Comparison of ENCODE assay signal across 8 cellular contexts in the genomic region with DNA sequence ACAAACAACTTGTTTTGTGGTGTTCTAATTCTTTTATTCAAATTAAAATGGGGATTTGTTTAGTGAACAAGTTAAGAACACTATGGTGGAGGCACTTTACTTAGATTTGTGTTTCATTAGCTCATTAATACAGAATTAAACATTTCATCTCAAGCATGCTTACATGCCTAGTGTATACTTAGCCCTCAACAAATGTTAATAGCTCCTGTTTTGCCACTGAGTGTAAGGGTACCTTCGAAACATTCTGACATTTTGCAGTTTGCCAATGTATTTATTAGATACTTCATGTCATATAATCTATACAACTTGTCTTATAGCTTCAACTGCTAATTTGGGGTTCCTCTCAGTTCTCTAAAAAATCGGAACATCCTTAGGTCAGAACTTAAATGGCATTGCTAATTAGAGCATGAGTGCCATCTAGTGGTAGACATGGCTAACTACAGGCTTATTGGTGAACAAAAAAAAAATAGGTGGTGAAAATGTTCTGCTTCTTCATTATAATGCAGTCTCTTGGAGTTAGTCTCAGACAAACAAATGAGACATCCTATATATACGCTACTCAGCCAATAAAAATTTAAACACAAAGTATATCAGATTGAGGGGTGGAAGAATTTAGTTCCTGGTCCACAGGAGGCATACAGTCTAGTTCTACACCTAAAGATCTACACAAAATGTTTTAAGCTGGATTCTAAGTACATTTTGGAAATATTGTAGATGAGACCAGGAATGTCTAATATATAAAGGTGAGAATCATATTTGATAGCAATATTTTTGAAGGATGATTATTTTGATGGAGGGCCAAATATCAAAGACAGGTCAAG. TPM values are rescaled to one million over a fixed set of nuclear protein-coding genes. Genes with fewer than 3 reads are reported as not detected.
DNase-seq lines count a peak whose midpoint lies in the region; ATAC-seq, FAIRE-seq and TF ChIP-seq lines count a peak whose summit lies in the region.

No MANE protein-coding gene starts in this region.

- FAIRE-seq in A204.1 (lab: Jason Lieb, UNC), result peak; percentile 96
- peak; percentile 18 for FAIRE-seq in HepG2 (lab: Jason Lieb, UNC)

- H3K4me3 ChIP-seq in GM12865 (ENCODE audit: low read depth, low read length) (no peak overlapping the region), HepG2 (replicated peaks in 1 of 3; ENCODE audit: insufficient read depth in 1 of 3, low read depth in 2 of 3, low read length in 3 of 3) (no peak overlapping the region)

- H3K4me3 Mint-ChIP-seq in brain, result peak overlapping the region in 1 of 5 experiments; percentile 29

- H3K27me3 ChIP-seq in HepG2 (ENCODE audit: control insufficient read depth in 1 of 2, insufficient read depth in 2 of 2, low read length in 2 of 2), result peaks cover 0 to 11% of the 10 kb centered on the region in 2 experiments; a peak in 1 of 5 replicates

- peak; percentile 55 for DNase-seq in GM12865 (ENCODE audit: low read depth)
- peak; percentile 47 for DNase-seq in NCI-H2196 treated with DMSO at 0.1 percent for 48 hours (lab: John Stamatoyannopoulos, UW; ENCODE audit: unreplicated experiment)
- peak; percentile 40 for DNase-seq in HepG2 (ENCODE audit: low spot score)
- DNase-seq in activated CD8-positive, alpha-beta memory T cell treated with anti-CD3 and anti-CD28 coated beads for 24 hours, result no peak

- peaks cover 15% of the 10 kb centered on the region for H3K4me1 Mint-ChIP-seq in brain

- no peak for TF ChIP-seq EP300 in HepG2 (IDR thresholded peaks at IDR 0.05; ENCODE audit: low read depth in 2 of 2, low read length in 2 of 2)
- no peak for TF ChIP-seq EP300 in HepG2 (CRISPR knock-in tag; IDR thresholded peaks at IDR 0.05; ENCODE audit: borderline replicate concordance)

- peak; percentile 47 for TF ChIP-seq RAD21 in HepG2 (CRISPR knock-in tag; IDR thresholded peaks at IDR 0.05)

- peak; percentile 77 for ATAC-seq in HG02870 (IDR thresholded peaks at IDR 0.05; ENCODE audit: unreplicated experiment)
- no peak for ATAC-seq in HepG2
- ATAC-seq in HG03039 (IDR thresholded peaks at IDR 0.05; ENCODE audit: unreplicated experiment), result no peak

- no peaks in the 10 kb centered on the region for H3K9me3 ChIP-seq in HepG2 (ENCODE audit: low read length)

- H3K4me1 ChIP-seq in HepG2 (ENCODE audit: insufficient read depth, low read length), result peaks cover 7% of the 10 kb centered on the region; the same call in 1 of the 2 replicates

- H3K4me2 ChIP-seq in HepG2 (ENCODE audit: low read depth, low read length), result no peak overlapping the region

- H3K36me3 ChIP-seq in HepG2 (replicated peaks in 1 of 2; ENCODE audit: control insufficient read depth in 1 of 2, insufficient read depth in 2 of 2, low read length in 2 of 2), result no peaks in the 10 kb centered on the region

- H3K27me3 Mint-ChIP-seq in brain, result peaks cover 14% of the 10 kb centered on the region

- H3K27ac ChIP-seq in HepG2 (ENCODE audit: extremely low read length, insufficient read depth, low read length), result no peak overlapping the region

- peak; percentile 77 for TF ChIP-seq CTCF in GM12865 (IDR thresholded peaks at IDR 0.05; ENCODE audit: insufficient read depth, low read depth, low read length, missing control alignments)
- peak; percentile 94 to 97 for TF ChIP-seq CTCF in brain (conservative IDR thresholded peaks at IDR 0.05)
- TF ChIP-seq CTCF in HepG2 (CRISPR knock-in tag; IDR thresholded peaks at IDR 0.05), result peak; percentile 79

- H3K9ac ChIP-seq in HepG2 (ENCODE audit: insufficient read depth, low read depth, low read length), result no peak overlapping the region

- H3K27ac Mint-ChIP-seq in brain, result peak overlapping the region in 1 of 5 experiments; percentile 29

- intact Hi-C loops in HepG2 (cut with micrococcal nuclease; ENCODE audit: unreplicated experiment), result loop anchor here (2.0 to 5.0 kb wide), 3 partner anchors 561 to 1747 kb away; no protein-coding TSS in a partner anchor

- CTCF ChIA-PET in HepG2 (lab: Yijun Ruan, JAX; ENCODE audit: low intra/inter-chr PET ratio, low total read pairs), result interaction anchor here (0.7 kb wide), 1 partner anchor 1406 kb away, joined by 3 read pairs; no protein-coding TSS in a partner anchor

- POLR2A ChIA-PET in HepG2 (lab: Yijun Ruan, JAX), result no interaction called here

- no TSS peak for BruUV-seq in HepG2 (replicated peaks; lab: Mats Ljungman, UMichigan)

- no peaks in the 10 kb centered on the region for H3K79me2 ChIP-seq in HepG2 (ENCODE audit: insufficient read depth, low read length)

- H4K20me1 ChIP-seq in HepG2 (ENCODE audit: insufficient read depth, low read length), result no peaks in the 10 kb centered on the region

- H3K9me3 Mint-ChIP-seq in brain, result peaks cover 0 to 5% (median 0%) of the 10 kb centered on the region in 5 experiments

- in situ Hi-C loops in HepG2 (cut with HindIII; ENCODE audit: extremely low pct_ligation_motif_present, low pct_unique_long_range_greater_than_20kb), result loop anchor here (25.0 kb wide), 2 partner anchors 554 to 1554 kb away; no protein-coding TSS in a partner anchor

- H3K36me3 Mint-ChIP-seq in brain, result no peaks in the 10 kb centered on the region

- WGBS in HepG2 (ENCODE audit: low lambda C conversion rate), result 4% methylated on average over 3 of the region's 3 CpGs

- H2AFZ ChIP-seq in HepG2 (ENCODE audit: low read length), result no peak overlapping the region

- no peak for TF ChIP-seq POLR2A in HepG2 (IDR thresholded peaks at IDR 0.05; ENCODE audit: insufficient read depth in 1 of 2, low read depth in 2 of 2, low read length in 2 of 2)

TF ChIP-seq in HepG2, 621 proteins besides CTCF, POLR2A, EP300 and RAD21:
- TF ChIP-seq STAG1 (CRISPR knock-in tag; IDR thresholded peaks at IDR 0.05) (peak; percentile 85), ZNF629 (CRISPR knock-in tag; conservative IDR thresholded peaks at IDR 0.05) (no peak), SMC3 (IDR thresholded peaks at IDR 0.05; ENCODE audit: low read length) (peak; percentile 62), ZNF205 (CRISPR knock-in tag; IDR thresholded peaks at IDR 0.05) (peak; percentile 72)
- TF ChIP-seq, protein P1, sequence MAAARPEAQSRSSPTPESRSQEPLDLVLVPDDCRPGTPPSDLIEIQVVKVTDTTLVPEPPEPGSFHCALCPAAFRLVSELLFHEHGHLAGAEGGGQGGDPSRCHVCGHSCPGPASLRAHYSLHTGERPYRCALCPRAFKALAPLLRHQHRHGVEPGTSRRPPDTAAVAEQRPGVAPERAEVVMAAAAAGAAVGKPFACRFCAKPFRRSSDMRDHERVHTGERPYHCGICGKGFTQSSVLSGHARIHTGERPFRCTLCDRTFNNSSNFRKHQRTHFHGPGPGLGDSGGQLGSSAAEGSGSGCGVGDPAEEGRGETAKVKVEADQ (CRISPR knock-in tag; IDR thresholded peaks at IDR 0.05; ENCODE audit: borderline replicate concordance), result no peak

RNA-seq across cellular contexts. Expression of gene CNTN5, which starts 4.9 kb away (rescaled TPM):
- polyA plus RNA-seq in brain (ENCODE audit: insufficient read depth, low read depth, low replicate concordance) (0.08 TPM), HepG2 (2011; rRNA removed) (not detected in 2 replicates)
- not detected in 2 replicates for total RNA-seq in HepG2 (2016; rRNA removed; fragmentation: Illumina TruSeq; extraction: Trizol)
- not detected in 2 replicates for total RNA-seq in HepG2 (2016; cell fraction: cytosol; rRNA removed; fragmentation: Illumina TruSeq; extraction: Trizol; ENCODE audit: low read depth)
- not detected in 2 replicates for total RNA-seq in HepG2 (2016; cell fraction: insoluble cytoplasmic fraction; rRNA removed; fragmentation: Illumina TruSeq; extraction: Trizol)
- not detected in 2 replicates for total RNA-seq in HepG2 (2016; cell fraction: membrane; rRNA removed; fragmentation: Illumina TruSeq; extraction: Trizol)
- not detected in 2 replicates for total RNA-seq in HepG2 (2016; cell fraction: nucleus; rRNA removed; fragmentation: Illumina TruSeq; extraction: Trizol)
- polyA plus RNA-seq in HepG2 (2011; cell fraction: cytosol; rRNA removed), result not detected in 2 replicates
- polyA plus RNA-seq in HepG2 (2011; cell fraction: nucleus; rRNA removed), result not detected in 2 replicates
- polyA plus RNA-seq in HepG2 (2012), result not detected in 2 replicates
- polyA plus RNA-seq in HepG2 (2016; cell fraction: cytosol; fragmentation: Illumina TruSeq; extraction: Trizol; ENCODE audit: low read depth), result not detected in 2 replicates
- not detected in 2 replicates for polyA plus RNA-seq in HepG2 (2016; cell fraction: insoluble cytoplasmic fraction; fragmentation: Illumina TruSeq; extraction: Trizol; ENCODE audit: low read depth)
- not detected in 2 replicates for polyA plus RNA-seq in HepG2 (2016; cell fraction: membrane; fragmentation: Illumina TruSeq; extraction: Trizol; ENCODE audit: low read depth)
- not detected in 2 replicates for polyA plus RNA-seq in HepG2 (2016; cell fraction: nucleus; fragmentation: Illumina TruSeq; extraction: Trizol; ENCODE audit: insufficient read depth, low read depth)
- polyA minus RNA-seq in HepG2 (2011; rRNA and poly(A)+ RNA removed; ENCODE audit: low replicate concordance), result not detected in 2 replicates
- polyA minus RNA-seq in HepG2 (2011; cell fraction: cytosol; rRNA and poly(A)+ RNA removed), result not detected in 2 replicates
- polyA minus RNA-seq in HepG2 (2011; cell fraction: nucleus; rRNA and poly(A)+ RNA removed), result not detected in 2 replicates
